25 cellular contexts compared by ENCODE assay signal in the genomic region with DNA sequence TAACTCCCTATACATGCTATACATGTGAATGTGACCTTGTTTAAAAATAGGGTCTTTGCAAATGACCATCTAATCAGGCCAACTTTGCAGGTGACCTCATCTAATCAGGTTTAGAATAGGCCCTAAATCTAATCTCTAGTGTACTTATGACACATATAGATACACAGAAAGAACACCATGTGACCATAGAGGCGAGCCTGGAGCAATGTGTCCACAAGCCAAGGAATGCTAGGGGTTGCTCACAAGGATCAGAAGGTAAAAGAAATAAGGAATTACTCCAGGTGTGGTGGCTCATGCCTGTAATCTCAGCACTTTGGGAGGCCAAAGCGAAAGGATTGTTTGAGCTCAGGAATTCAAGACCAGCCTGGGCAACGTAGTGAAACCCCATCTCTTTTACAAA. TPM values are rescaled to one million over a fixed set of nuclear protein-coding genes. Genes with fewer than 3 reads are reported as not detected.
DNase-seq lines count a peak whose midpoint lies in the region; ATAC-seq, FAIRE-seq and TF ChIP-seq lines count a peak whose summit lies in the region.
"Had no signal": no experiment of that assay in that cellular context is flagged by ENCODE, and none has a peak within 500 bp of the region (broad histone marks: within the 10 kb centered on the region; RNA-seq: fewer than 3 reads in every experiment).

No MANE protein-coding gene starts in this region.

- peak; percentile 17 for FAIRE-seq in astrocyte (lab: Jason Lieb, UNC)
- peak; percentile 13 for FAIRE-seq in keratinocyte (lab: Jason Lieb, UNC)
- FAIRE-seq: A549, GM12892, H1 had no signal

- H3K27ac Mint-ChIP-seq in astrocyte (ENCODE audit: unreplicated experiment) = no peak overlapping the region
- no peak overlapping the region for H3K27ac Mint-ChIP-seq in CD4-positive, alpha-beta T cell

- H3K4me2 ChIP-seq in astrocyte (ENCODE audit: low read length) = no peak overlapping the region
- no peak overlapping the region for H3K4me2 ChIP-seq in keratinocyte (ENCODE audit: control insufficient read depth, extremely low read depth, insufficient read depth, low read depth, low read length)
- no peak overlapping the region for H3K4me2 ChIP-seq in trophoblast cell (ENCODE audit: low read length)
- H3K4me2 ChIP-seq: A549; BLaER1 treated with 17β-estradiol and CSF1 and Interleukin-3, amounts not matched to agents 10 nM and 100 nM had no signal

- no peaks in the 10 kb centered on the region for H3K9me3 Mint-ChIP-seq in astrocyte (ENCODE audit: unreplicated experiment)
- H3K9me3 Mint-ChIP-seq in CD4-positive, alpha-beta T cell = no peaks in the 10 kb centered on the region
- H3K9me3 Mint-ChIP-seq: CD4-positive, alpha-beta memory T cell had no signal

- no peak overlapping the region for H3K4me3 Mint-ChIP-seq in astrocyte (ENCODE audit: unreplicated experiment)
- H3K4me3 Mint-ChIP-seq in CD4-positive, alpha-beta T cell = no peak overlapping the region
- H3K4me3 Mint-ChIP-seq: CD14-positive monocyte; CD4-positive, alpha-beta memory T cell had no signal

- H3K79me2 ChIP-seq in astrocyte (ENCODE audit: insufficient read depth, low read length) (no peaks in the 10 kb centered on the region), keratinocyte (ENCODE audit: control insufficient read depth, insufficient read depth, low read length) (no peaks in the 10 kb centered on the region), trophoblast cell (ENCODE audit: control insufficient read depth, insufficient read depth, low read length, poor library complexity) (no peaks in the 10 kb centered on the region)

- H3K36me3 ChIP-seq in astrocyte (ENCODE audit: insufficient read depth, low read length) (no peaks in the 10 kb centered on the region), keratinocyte (ENCODE audit: control insufficient read depth in 2 of 2, extremely low read depth in 1 of 2, insufficient read depth in 2 of 2, low read length in 2 of 2) (no peaks in the 10 kb centered on the region), trophoblast cell (ENCODE audit: control insufficient read depth in 1 of 2, insufficient read depth in 2 of 2, low read length in 2 of 2) (no peaks in the 10 kb centered on the region)
- H3K36me3 ChIP-seq: BE2C had no signal

- no peak overlapping the region for H3K9ac ChIP-seq in astrocyte (ENCODE audit: low read length)
- no peak overlapping the region for H3K9ac ChIP-seq in keratinocyte (ENCODE audit: control insufficient read depth, extremely low read depth, insufficient read depth, low read length)
- H3K9ac ChIP-seq in trophoblast cell (ENCODE audit: low read length) = no peak overlapping the region
- H3K9ac ChIP-seq: BLaER1 treated with 17β-estradiol and CSF1 and Interleukin-3, amounts not matched to agents 10 nM and 100 nM; GM23248 had no signal

- dilution Hi-C loops in keratinocyte (cut with MboI; ENCODE audit: extremely low pct_ligation_motif_present, low sequenced_read_pairs) = no loop called here

- no peak overlapping the region for H3K23ac ChIP-seq in trophoblast cell (ENCODE audit: low read length)

- H3K36me3 Mint-ChIP-seq in astrocyte (ENCODE audit: low read depth, unreplicated experiment) = no peaks in the 10 kb centered on the region
- H3K36me3 Mint-ChIP-seq in CD4-positive, alpha-beta T cell (ENCODE audit: low read depth) = no peaks in the 10 kb centered on the region
- H3K36me3 Mint-ChIP-seq: CD14-positive monocyte; CD4-positive, alpha-beta memory T cell had no signal

- no peaks in the 10 kb centered on the region for H3K27me3 Mint-ChIP-seq in astrocyte (ENCODE audit: low read depth, unreplicated experiment)
- H3K27me3 Mint-ChIP-seq in CD4-positive, alpha-beta T cell = peaks cover 7% of the 10 kb centered on the region

- H3K4me3 ChIP-seq in astrocyte (ENCODE audit: insufficient read depth, low read depth, low read length) (no peak overlapping the region), keratinocyte (ENCODE audit: control insufficient read depth in 2 of 3, extremely low read depth in 1 of 3, insufficient read depth in 2 of 3, low read depth in 1 of 3, low read length in 3 of 3) (no peak overlapping the region), trophoblast cell (ENCODE audit: low read depth, low read length) (no peak overlapping the region)
- H3K4me3 ChIP-seq: A549; BLaER1 treated with 17β-estradiol and CSF1 and Interleukin-3, amounts not matched to agents 10 nM and 100 nM; GM23248 had no signal

- H4K20me1 ChIP-seq in astrocyte (ENCODE audit: insufficient read depth, low read length) = no peaks in the 10 kb centered on the region
- no peaks in the 10 kb centered on the region for H4K20me1 ChIP-seq in keratinocyte (ENCODE audit: control insufficient read depth, extremely low read depth, insufficient read depth, low read length)
- H4K20me1 ChIP-seq: BLaER1 treated with 17β-estradiol and CSF1 and Interleukin-3, amounts not matched to agents 10 nM and 100 nM had no signal

- intact Hi-C loops in CD4-positive, alpha-beta T cell (cut with DNase I, micrococcal nuclease) = no loop called here

- H3K4me1 Mint-ChIP-seq in astrocyte (ENCODE audit: low read depth, unreplicated experiment) = no peaks in the 10 kb centered on the region
- no peaks in the 10 kb centered on the region for H3K4me1 Mint-ChIP-seq in CD4-positive, alpha-beta T cell (ENCODE audit: low read depth)

- H3K14ac ChIP-seq in trophoblast cell (ENCODE audit: low read length) = no peak overlapping the region

- H4K91ac ChIP-seq in trophoblast cell (ENCODE audit: low read depth, low read length) = no peak overlapping the region

- no peak for ATAC-seq in CD4-positive, alpha-beta T cell (ENCODE audit: poor library complexity)
- ATAC-seq: A549 had no signal

- WGBS in trophoblast cell (ENCODE audit: extremely low coverage, insufficient coverage, insufficient read length) = no CpG with 5 or more reads among the region's 3 CpGs

- no peak overlapping the region for H4K12ac ChIP-seq in trophoblast cell (ENCODE audit: low read depth, low read length)

- H2BK120ac ChIP-seq in trophoblast cell (ENCODE audit: insufficient read depth, low read length, poor library complexity) = no peak overlapping the region

- no peak overlapping the region for H3K4ac ChIP-seq in trophoblast cell (ENCODE audit: low read depth, low read length)

- no peak overlapping the region for H2BK5ac ChIP-seq in trophoblast cell (ENCODE audit: low read depth, low read length, poor library complexity)

- H3K9me1 ChIP-seq in keratinocyte (ENCODE audit: control insufficient read depth, extremely low read depth, insufficient read depth, low read length) = no peaks in the 10 kb centered on the region

- no peak overlapping the region for H2BK12ac ChIP-seq in trophoblast cell (ENCODE audit: low read length)

- H3K18ac ChIP-seq in trophoblast cell (ENCODE audit: low read length) = no peak overlapping the region

- H3K4me1 ChIP-seq in astrocyte (ENCODE audit: insufficient read depth, low read length) = peaks cover 3% of the 10 kb centered on the region
- no peaks in the 10 kb centered on the region for H3K4me1 ChIP-seq in keratinocyte (ENCODE audit: control insufficient read depth, extremely low read depth, insufficient read depth, low read length)
- no peaks in the 10 kb centered on the region for H3K4me1 ChIP-seq in trophoblast cell (ENCODE audit: control insufficient read depth in 1 of 2, insufficient read depth in 2 of 2, low read length in 2 of 2)
- H3K4me1 ChIP-seq: A549, BE2C had no signal

- no peaks in the 10 kb centered on the region for H3K27me3 ChIP-seq in astrocyte (ENCODE audit: insufficient read depth, low read length)
- H3K27me3 ChIP-seq in keratinocyte (ENCODE audit: control insufficient read depth, extremely low read depth, insufficient read depth, low read length) = no peaks in the 10 kb centered on the region
- no peaks in the 10 kb centered on the region for H3K27me3 ChIP-seq in trophoblast cell (ENCODE audit: insufficient read depth, low read length)
- H3K27me3 ChIP-seq in CD4-positive, alpha-beta T cell (ENCODE audit: control insufficient read depth, insufficient read depth, low read length) = no peaks in the 10 kb centered on the region
- H3K27me3 ChIP-seq: BE2C; BLaER1 treated with 17β-estradiol and CSF1 and Interleukin-3, amounts not matched to agents 10 nM and 100 nM had no signal

- DNase-seq in astrocyte (ENCODE audit: low read depth) (no peak), keratinocyte (ENCODE audit: low read depth, low spot score) (no peak), trophoblast cell (peak; percentile 85 to 89), SW 1271 (lab: John Stamatoyannopoulos, UW) (no peak), globus pallidus (ENCODE audit: low spot score) (no peak)
- no peak for DNase-seq in CD4-positive, alpha-beta T cell
- DNase-seq: 8988T; ACHN; AML-193; BE2C; Calu3; CD4-positive, alpha-beta memory T cell; COR-L47; DMS53; DMS79 treated with DMSO at 0.1 percent for 48 hours; GM23248; H7; HCEC 1CT had no signal

- POLR2A ChIA-PET in CD4-positive, alpha-beta T cell (lab: Charles Lee) = no interaction called here

- H4K8ac ChIP-seq in trophoblast cell (ENCODE audit: low read depth, low read length) = no peak overlapping the region

- no peaks in the 10 kb centered on the region for H3K79me1 ChIP-seq in trophoblast cell (ENCODE audit: low read length)

- CTCF ChIA-PET in CD4-positive, alpha-beta T cell (lab: Charles Lee) = no interaction called here

- H2AFZ ChIP-seq in astrocyte (ENCODE audit: low read depth, low read length) = no peak overlapping the region
- H2AFZ ChIP-seq in keratinocyte (ENCODE audit: control insufficient read depth, low read length) = no peak overlapping the region
- no peak overlapping the region for H2AFZ ChIP-seq in trophoblast cell (ENCODE audit: insufficient read depth, low read length, poor library complexity)
- H2AFZ ChIP-seq: GM23248 had no signal

- TF ChIP-seq CTCF in astrocyte (IDR thresholded peaks at IDR 0.05; ENCODE audit: insufficient read depth, low read depth, low read length) (no peak), keratinocyte (optimal IDR thresholded peaks at IDR 0.05 in 1 of 3, IDR thresholded peaks at IDR 0.05 in 1 of 3, conservative IDR thresholded peaks at IDR 0.05 in 1 of 3; ENCODE audit: extremely low read depth in 1 of 3, insufficient read depth in 2 of 3, low read length in 3 of 3) (no peak)
- no peak for TF ChIP-seq CTCF in CD4-positive, alpha-beta T cell (IDR thresholded peaks at IDR 0.05)

- no peak overlapping the region for H2AK5ac ChIP-seq in trophoblast cell (ENCODE audit: low read length)

- H3K27ac ChIP-seq in astrocyte (ENCODE audit: low read depth, low read length) = no peak overlapping the region
- H3K27ac ChIP-seq in keratinocyte (ENCODE audit: control insufficient read depth, insufficient read depth, low read length) = no peak overlapping the region
- no peak overlapping the region for H3K27ac ChIP-seq in trophoblast cell (ENCODE audit: low read depth, low read length)
- no peak overlapping the region for H3K27ac ChIP-seq in CD4-positive, alpha-beta T cell (ENCODE audit: low read depth, low read length)
- H3K27ac ChIP-seq: A549; BLaER1 treated with 17β-estradiol and CSF1 and Interleukin-3, amounts not matched to agents 10 nM and 100 nM; GM23248 had no signal

- H3K9me3 ChIP-seq in astrocyte (ENCODE audit: insufficient read depth, low read depth, low read length) = no peaks in the 10 kb centered on the region
- H3K9me3 ChIP-seq in keratinocyte (ENCODE audit: control insufficient read depth, low read depth, low read length) = no peaks in the 10 kb centered on the region
- peaks cover 2% of the 10 kb centered on the region for H3K9me3 ChIP-seq in trophoblast cell (ENCODE audit: insufficient read depth, low read depth, low read length)
- no peaks in the 10 kb centered on the region for H3K9me3 ChIP-seq in CD4-positive, alpha-beta T cell (ENCODE audit: control insufficient read depth, low read length)
- H3K9me3 ChIP-seq: A549, BE2C had no signal

RNA-seq across cellular contexts. Expression of gene C4orf36, which starts 9.6 kb away (rescaled TPM):
- total RNA-seq in astrocyte = not detected in 2 replicates
- 1.0 to 4.0 TPM (median 1.2 TPM) in 3 replicates for polyA plus RNA-seq in keratinocyte
- polyA plus RNA-seq in keratinocyte (2011; ENCODE audit: low read depth) = 0.37 TPM
- 1.7 and 2.9 TPM in 2 replicates for polyA plus RNA-seq in keratinocyte (2011; cell fraction: cytosol; rRNA removed)
- 0.41 and 1.2 TPM in 2 replicates for polyA plus RNA-seq in keratinocyte (2011; cell fraction: nucleus; rRNA removed)
- polyA plus RNA-seq in keratinocyte (2012; ENCODE audit: low replicate concordance) = 1.4 and 3.2 TPM in 2 replicates
- 0.22 to 4.2 TPM (median 0.79 TPM) in 3 replicates for polyA minus RNA-seq in keratinocyte
- polyA minus RNA-seq in keratinocyte (2011; cell fraction: cytosol; rRNA and poly(A)+ RNA removed) = not detected
- polyA minus RNA-seq in keratinocyte (2011; cell fraction: nucleus; rRNA and poly(A)+ RNA removed) = not detected in 2 replicates
- 0.68 and 0.76 TPM in 2 replicates for polyA plus RNA-seq in trophoblast cell (2013)
- total RNA-seq in CD4-positive, alpha-beta T cell = not detected
- polyA plus RNA-seq: CD4-positive, alpha-beta memory T cell; GM23248 had no signal

RNA-seq across cellular contexts. Expression of gene AFF1, which starts 32.9 kb away (rescaled TPM):
- total RNA-seq in astrocyte = 55.3 and 58.2 TPM in 2 replicates
- 10.9 to 23.9 TPM (median 14.4 TPM) in 3 replicates for polyA plus RNA-seq in keratinocyte
- 61.3 TPM for polyA plus RNA-seq in keratinocyte (2011; ENCODE audit: low read depth)
- 16.7 and 25.6 TPM in 2 replicates for polyA plus RNA-seq in keratinocyte (2011; cell fraction: cytosol; rRNA removed)
- 68.9 and 70.7 TPM in 2 replicates for polyA plus RNA-seq in keratinocyte (2011; cell fraction: nucleus; rRNA removed)
- 11.6 and 32.3 TPM in 2 replicates for polyA plus RNA-seq in keratinocyte (2012; ENCODE audit: low replicate concordance)
- 44.9 to 57.0 TPM (median 56.8 TPM) in 3 replicates for polyA minus RNA-seq in keratinocyte
- polyA minus RNA-seq in keratinocyte (2011; cell fraction: cytosol; rRNA and poly(A)+ RNA removed) = 18.2 TPM
- 40.5 and 98.4 TPM in 2 replicates for polyA minus RNA-seq in keratinocyte (2011; cell fraction: nucleus; rRNA and poly(A)+ RNA removed)
- polyA plus RNA-seq in trophoblast cell (2013) = 55.5 and 56.1 TPM in 2 replicates
- total RNA-seq in CD4-positive, alpha-beta T cell = 10 to 100 TPM; 50.3 to 51.2 TPM

RNA-seq across cellular contexts. Expression of gene SLC10A6, which starts 52.7 kb away (rescaled TPM):
- total RNA-seq in astrocyte = 0.26 TPM in 1 of 2 replicates, not detected in the other
- polyA plus RNA-seq in keratinocyte = 26.2 to 28.6 TPM (median 27.7 TPM) in 3 replicates
- 26.1 TPM for polyA plus RNA-seq in keratinocyte (2011; ENCODE audit: low read depth)
- 11.1 and 13.7 TPM in 2 replicates for polyA plus RNA-seq in keratinocyte (2011; cell fraction: cytosol; rRNA removed)
- polyA plus RNA-seq in keratinocyte (2011; cell fraction: nucleus; rRNA removed) = 44.9 and 47.5 TPM in 2 replicates
- polyA plus RNA-seq in keratinocyte (2012; ENCODE audit: low replicate concordance) = 20.0 and 34.8 TPM in 2 replicates
- polyA minus RNA-seq in keratinocyte = 67.6 to 119 TPM (median 108 TPM) in 3 replicates
- polyA minus RNA-seq in keratinocyte (2011; cell fraction: cytosol; rRNA and poly(A)+ RNA removed) = 42.8 TPM
- 95.7 and 152 TPM in 2 replicates for polyA minus RNA-seq in keratinocyte (2011; cell fraction: nucleus; rRNA and poly(A)+ RNA removed)
- polyA plus RNA-seq in trophoblast cell (2013) = 0.04 and 0.06 TPM in 2 replicates
- not detected for total RNA-seq in CD4-positive, alpha-beta T cell
- total RNA-seq: Calu3; CD4-positive, alpha-beta memory T cell; Daoy; G401; GM23248; H1; H7 had no signal
- polyA plus RNA-seq: A549; CD14-positive monocyte; CD4-positive, alpha-beta memory T cell; GM23248; H1 had no signal

Comparison
In these comparisons a context has a peak if more than half of its experiments do, and no peak if none do; other contexts are left out.
1. DNase-seq: peak in trophoblast cell (2 of 2); none in astrocyte (single experiment), keratinocyte (single experiment), SW 1271 (0 of 2), CD4-positive, alpha-beta T cell (0 of 10) and globus pallidus (single experiment).